In the genomic region with DNA sequence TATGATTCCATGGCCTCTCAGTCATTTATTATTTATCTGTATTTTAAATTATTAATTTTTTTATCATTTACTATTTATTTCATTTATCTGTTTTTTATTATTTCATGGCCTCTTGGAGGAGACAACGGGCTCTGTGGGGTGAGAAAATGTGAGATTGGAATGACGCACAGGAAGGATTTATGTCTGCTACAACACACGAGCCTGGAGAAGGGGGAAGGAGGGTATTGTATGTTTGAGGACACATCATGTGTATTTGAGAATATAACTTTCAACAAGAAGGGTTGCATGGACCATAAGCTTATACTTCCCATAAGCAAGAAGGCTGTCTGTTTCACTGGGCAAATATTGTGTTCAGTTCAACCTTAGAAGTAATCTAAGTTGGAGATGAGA, we compare ENCODE assay signal across 12 cellular contexts.
"Had no signal": no experiment of that assay in that cellular context is flagged by ENCODE, and none has a peak within 500 bp of the region (broad histone marks: within the 10 kb centered on the region; RNA-seq: fewer than 3 reads in every experiment).

No MANE protein-coding gene starts in this region.

- H3K36me3 ChIP-seq: sigmoid colon had no signal

- H3K79me2 ChIP-seq: parathyroid adenoma had no signal

- H3K9me3 ChIP-seq: sigmoid colon had no signal

- H3K27ac ChIP-seq: parathyroid adenoma, sigmoid colon had no signal

- H3K27me3 ChIP-seq: sigmoid colon had no signal

- H3K4me1 ChIP-seq: parathyroid adenoma, sigmoid colon had no signal

- H3K9ac ChIP-seq: parathyroid adenoma had no signal

- H2AFZ ChIP-seq: parathyroid adenoma had no signal

- FAIRE-seq: colon, endometrium had no signal

- H3K4me3 ChIP-seq: sigmoid colon had no signal

- ATAC-seq: left ventricle myocardium superior; stimulated activated memory B cell treated with anti-CD40 and anti-IgM and Interleukin-4, amounts not matched to agents 10 μg/mL and 1 μg/mL and 100 μg/mL, for 72 hours had no signal

- DNase-seq: activated CD4-positive, alpha-beta T cell treated with anti-CD3 and anti-CD28 coated beads for 1 hour; activated CD4-positive, alpha-beta T cell treated with anti-CD3 and anti-CD28 coated beads, Interleukin-2, amount 50 U/mL, for 48 hours; activated naive CD4-positive, alpha-beta T cell treated with anti-CD3 and anti-CD28 coated beads, Interleukin-2, amount 10 ng/mL, durations not matched to agents 7 days and 5 days; left ventricle myocardium superior; mesendoderm; sigmoid colon; stimulated activated CD4-positive, alpha-beta T cell treated with anti-CD3 and anti-CD28 coated beads, Interleukin-12 subunit alpha, Interleukin-12 subunit beta, amount 100 ng/mL, for 4 hours; T-helper 1 cell had no signal
